ENCODE assay signal across 10 cellular contexts in the genomic region with DNA sequence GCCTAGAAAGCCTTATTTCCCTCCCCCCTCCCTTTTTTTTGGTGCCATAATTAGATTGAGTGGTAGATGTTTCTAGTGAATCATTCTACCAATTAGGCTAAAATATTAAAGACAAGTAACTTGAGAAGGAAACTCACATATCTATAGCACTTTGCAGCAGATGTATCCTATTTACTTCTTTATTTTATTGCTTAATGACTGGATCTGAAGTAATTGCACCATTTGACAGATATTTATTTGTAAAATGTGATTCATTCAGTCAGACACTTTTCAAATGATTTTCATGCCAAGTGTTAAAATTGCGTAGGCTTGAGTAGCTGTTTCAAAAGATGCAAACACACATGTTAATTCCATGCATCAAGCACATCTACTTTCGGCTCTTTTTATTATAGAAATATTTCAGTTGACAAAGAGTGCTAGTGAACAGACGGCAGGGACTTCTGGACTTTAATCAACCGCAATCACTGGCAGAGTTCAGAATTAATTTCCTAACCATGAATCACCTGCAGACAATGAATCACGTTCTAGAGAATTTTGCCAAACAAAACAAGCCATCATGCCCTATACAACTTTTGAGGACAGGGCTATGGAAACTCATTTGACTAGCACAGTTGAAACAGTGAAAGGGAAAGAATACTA.
DNase-seq lines count a peak whose midpoint lies in the region; ATAC-seq, FAIRE-seq and TF ChIP-seq lines count a peak whose summit lies in the region.
"Had no signal": no experiment of that assay in that cellular context is flagged by ENCODE, and none has a peak within 500 bp of the region (broad histone marks: within the 10 kb centered on the region; RNA-seq: fewer than 3 reads in every experiment).

No MANE protein-coding gene starts in this region.

- no peaks in the 10 kb centered on the region for H3K9me3 ChIP-seq in BE2C

- H3K4me1 ChIP-seq in BE2C: no peaks in the 10 kb centered on the region

- H3K36me3 ChIP-seq in BE2C: no peaks in the 10 kb centered on the region

- ATAC-seq in HG03045 (IDR thresholded peaks at IDR 0.05; ENCODE audit: unreplicated experiment): no peak

- DNase-seq in HCEC 1CT: peak; percentile 93
- DNase-seq in RCC 7860 (ENCODE audit: low spot score): peak; percentile 81
- peak; percentile 92 for DNase-seq in fibroblast of gingiva (ENCODE audit: low read depth)
- DNase-seq in retinal pigment epithelial cell (ENCODE audit: low read depth): peak; percentile 74
- no peak for DNase-seq in nucleus accumbens (lab: John Stamatoyannopoulos, UW)
- no peak for DNase-seq in BE2C
- DNase-seq in inferior parietal cortex (ENCODE audit: extremely low spot score): no peak
- DNase-seq: foreskin melanocyte, NCI-H187 treated with DMSO at 0.1 percent for 48 hours had no signal

- peak; percentile 94 for FAIRE-seq in RCC 7860 (lab: Jason Lieb, UNC)

- no peak overlapping the region for H3K4me3 ChIP-seq in retinal pigment epithelial cell (ENCODE audit: low read length)
- no peak overlapping the region for H3K4me3 ChIP-seq in BE2C (ENCODE audit: low read depth, low read length)

- no peak for TF ChIP-seq CTCF in retinal pigment epithelial cell (conservative IDR thresholded peaks at IDR 0.05; ENCODE audit: low read depth, low read length)
- TF ChIP-seq CTCF in BE2C (IDR thresholded peaks at IDR 0.05; ENCODE audit: low read depth, low read length): no peak

- H3K27me3 ChIP-seq in BE2C: no peaks in the 10 kb centered on the region; the same call in 1 of the 2 replicates

Comparison
In these comparisons a context has a peak if more than half of its experiments do, and no peak if none do; other contexts are left out.
1. DNase-seq: peak in HCEC 1CT (single experiment), RCC 7860 (single experiment), fibroblast of gingiva (single experiment) and retinal pigment epithelial cell (single experiment); none in nucleus accumbens (0 of 56), BE2C (single experiment) and inferior parietal cortex (single experiment).